Comparison of ENCODE assay signal across 9 cellular contexts in genomic region chr19:55437410-55437809, GRCh38. TPM values are rescaled to one million over a fixed set of nuclear protein-coding genes. Genes with fewer than 3 reads are reported as not detected.
DNase-seq lines count a peak whose midpoint lies in the region; ATAC-seq, FAIRE-seq and TF ChIP-seq lines count a peak whose summit lies in the region.
"Had no signal": no experiment of that assay in that cellular context is flagged by ENCODE, and none has a peak within 500 bp of the region (broad histone marks: within the 10 kb centered on the region; RNA-seq: fewer than 3 reads in every experiment).

No MANE protein-coding gene starts in this region.

- no peak for TF ChIP-seq CTCF in bronchial epithelial cell (IDR thresholded peaks at IDR 0.05; ENCODE audit: insufficient read depth, low read length, severe bottlenecking)
- no peak for TF ChIP-seq CTCF in uterus (IDR thresholded peaks at IDR 0.05)

- no peaks in the 10 kb centered on the region for H3K9me3 ChIP-seq in uterus

- no peak for TF ChIP-seq POLR2A in uterus (IDR thresholded peaks at IDR 0.05)

- H3K27me3 ChIP-seq in bronchial epithelial cell (ENCODE audit: control insufficient read depth, insufficient read depth, low read length) (peaks cover 23% of the 10 kb centered on the region), uterus (peaks cover 17 to 40% of the 10 kb centered on the region in 2 donors)

- intact Hi-C loops in uterus (cut with DNase I; ENCODE audit: low total_unique reads), result no loop called here

- H3K4me3 ChIP-seq in bronchial epithelial cell (ENCODE audit: low read depth, low read length) (no peak overlapping the region), uterus (no peak overlapping the region)

- ATAC-seq in GM19455 (IDR thresholded peaks at IDR 0.05; ENCODE audit: unreplicated experiment) (no peak), HG02610 (IDR thresholded peaks at IDR 0.05; ENCODE audit: unreplicated experiment) (no peak)

- H3K27ac ChIP-seq in uterus, result no peak overlapping the region

- no peaks in the 10 kb centered on the region for H3K36me3 ChIP-seq in bronchial epithelial cell (ENCODE audit: control insufficient read depth, insufficient read depth, low read length)
- no peaks in the 10 kb centered on the region for H3K36me3 ChIP-seq in uterus

- no peak for FAIRE-seq in bronchial epithelial cell (lab: Jason Lieb, UNC)
- FAIRE-seq: A204.1 had no signal

- DNase-seq in NCI-H1417 (lab: John Stamatoyannopoulos, UW) (peak in 2 of 3 experiments; percentile 33 to 84), NCI-H1417 treated with DMSO at 0.1 percent for 48 hours (lab: John Stamatoyannopoulos, UW) (no peak), NCI-H226 (peak; percentile 85), bronchial epithelial cell (ENCODE audit: low read depth) (peak; percentile 46), myocyte (ENCODE audit: low read depth) (peak; percentile 83), uterus (no peak)

- no peaks in the 10 kb centered on the region for H3K4me1 ChIP-seq in uterus

RNA-seq across cellular contexts. Expression of gene SHISA7, which starts 5.7 kb away (rescaled TPM):
- total RNA-seq in bronchial epithelial cell (not detected in 2 replicates), myocyte (not detected in 2 replicates), uterus (not detected)
- 0.05 TPM for polyA plus RNA-seq in myocyte (2012)

RNA-seq across cellular contexts. Expression of gene ISOC2, which starts 24.0 kb away (rescaled TPM):
- total RNA-seq in bronchial epithelial cell (33.2 and 33.3 TPM in 2 replicates), myocyte (152 and 196 TPM in 2 replicates), uterus (10 to 100 TPM in 3 of 4 donors, 1 to 10 TPM in 1; 1.2 to 78.6 (median 23.8) TPM)
- polyA plus RNA-seq in myocyte (2012), result 131 TPM

RNA-seq across cellular contexts. Expression of gene C19orf85, which starts 27.1 kb away (rescaled TPM):
- total RNA-seq in bronchial epithelial cell (not detected in 2 replicates), myocyte (not detected in 2 replicates), uterus (not detected)
- polyA plus RNA-seq in myocyte (2012), result 0.13 TPM

RNA-seq across cellular contexts. Expression of gene UBE2S, which starts 29.8 kb away (rescaled TPM):
- total RNA-seq in bronchial epithelial cell, result 38.2 and 50.4 TPM in 2 replicates
- total RNA-seq in myocyte, result 39.8 and 54.9 TPM in 2 replicates
- polyA plus RNA-seq in myocyte (2012), result 38.9 TPM
- 100 to 1,000 TPM in 1 of 4 donors, 10 to 100 TPM in 2, 1 to 10 TPM in 1; 3.2 to 141 (median 21.5) TPM for total RNA-seq in uterus

RNA-seq across cellular contexts. Expression of gene ZNF628, which starts 39.0 kb away (rescaled TPM):
- 0.79 and 1.0 TPM in 2 replicates for total RNA-seq in bronchial epithelial cell
- 7.1 and 12.3 TPM in 2 replicates for total RNA-seq in myocyte
- 7.1 TPM for polyA plus RNA-seq in myocyte (2012)
- 10 to 100 TPM in 2 of 4 donors, 1 to 10 TPM in 1, not detected in 1; 1.0 to 29.5 (median 11.9) TPM for total RNA-seq in uterus

Comparison
In these comparisons a context has a peak if more than half of its experiments do, and no peak if none do; other contexts are left out.
1. DNase-seq: peak in NCI-H1417 (2 of 3), NCI-H226 (single experiment), bronchial epithelial cell (single experiment) and myocyte (single experiment); none in NCI-H1417 treated with DMSO at 0.1 percent for 48 hours (single experiment) and uterus (0 of 2).